Comparison of ENCODE assay signal across 1 cellular context in genomic region chr9:136578915-136579637, GRCh38.
TF ChIP-seq lines count a peak whose summit lies in the region.

No MANE protein-coding gene starts in this region.

TF ChIP-seq in GM23338, 12 proteins besides CTCF, POLR2A, EP300 and RAD21 (continued from another document):
- TF ChIP-seq ZNF462 (CRISPR knock-in tag; IDR thresholded peaks at IDR 0.05) (no peak), NANOG (IDR thresholded peaks at IDR 0.05; ENCODE audit: borderline replicate concordance) (no peak), EZH2 (IDR thresholded peaks at IDR 0.05; ENCODE audit: low read depth, unreplicated experiment) (no peak), POLR2AphosphoS5 (IDR thresholded peaks at IDR 0.05; ENCODE audit: low read depth) (no peak)
